ENCODE assay signal across 8 cellular contexts in the genomic region with DNA sequence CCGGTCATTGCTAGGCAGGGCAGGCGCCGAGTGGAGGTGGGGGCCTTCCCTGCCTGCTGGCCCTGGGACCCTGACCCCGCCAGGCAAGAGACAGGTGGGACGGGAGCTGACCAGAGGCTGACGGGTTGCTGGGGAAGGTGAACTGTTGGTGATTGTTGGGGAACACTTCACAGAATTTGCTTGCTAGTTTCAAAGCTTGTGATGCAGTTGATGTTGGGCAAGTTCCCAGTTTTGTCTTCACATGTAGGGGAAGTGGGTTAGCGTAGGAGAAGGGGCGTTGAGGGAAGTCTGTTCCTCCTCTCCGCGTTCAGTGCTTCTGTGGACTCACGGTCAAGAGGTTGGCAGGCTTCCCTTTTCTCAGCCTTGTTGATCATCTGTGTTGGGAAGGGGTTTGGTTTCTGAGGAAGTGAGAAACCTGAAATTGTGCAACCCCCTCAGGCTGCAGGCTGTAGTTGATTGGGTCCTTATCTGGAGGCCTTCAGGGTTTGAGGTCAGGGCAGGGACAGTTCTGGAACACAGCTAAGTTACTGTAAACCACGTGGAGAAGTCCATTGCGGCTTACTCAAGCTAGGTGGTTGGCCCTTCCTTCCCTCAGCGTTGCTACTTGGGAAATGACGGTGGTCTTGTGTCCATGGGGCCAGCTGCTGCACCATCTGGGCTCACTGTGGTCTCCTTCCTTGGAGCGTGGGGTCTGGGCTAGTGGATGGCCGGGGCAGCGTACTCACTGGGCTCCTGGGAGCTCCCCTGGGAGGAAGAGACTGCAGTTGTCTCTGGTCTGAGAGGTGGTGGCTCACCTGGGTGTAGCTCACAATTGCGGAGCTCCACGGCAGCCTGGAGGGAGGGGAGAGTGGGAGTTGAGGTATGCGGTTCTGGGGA. TPM values are rescaled to one million over a fixed set of nuclear protein-coding genes. Genes with fewer than 3 reads are reported as not detected.
DNase-seq lines count a peak whose midpoint lies in the region; ATAC-seq and TF ChIP-seq lines count a peak whose summit lies in the region.

No MANE protein-coding gene starts in this region.

- H3K27me3 ChIP-seq in MG63, result no peaks in the 10 kb centered on the region

- no peak overlapping the region for H3K4me3 ChIP-seq in fibroblast of the aortic adventitia (ENCODE audit: low read depth, low read length)
- no peak overlapping the region for H3K4me3 ChIP-seq in MG63

- no peak for TF ChIP-seq CTCF in fibroblast of the aortic adventitia (IDR thresholded peaks at IDR 0.05; ENCODE audit: insufficient read depth, low read length)

- DNase-seq in AML-193 (lab: John Stamatoyannopoulos, UW) (peak; percentile 100), Kasumi-1 (lab: John Stamatoyannopoulos, UW) (peak; percentile 99 to 100), fibroblast of the aortic adventitia (ENCODE audit: low read depth) (peak; percentile 88), occipital lobe (lab: John Stamatoyannopoulos, UW) (peak; percentile 12), MG63 (no peak), SHP77 treated with DMSO at 0.1 percent for 48 hours (lab: John Stamatoyannopoulos, UW) (no peak)
- peak in 2 of 3 experiments; percentile 43 to 54 for DNase-seq in activated CD8-positive, alpha-beta memory T cell treated with anti-CD3 and anti-CD28 coated beads for 48 hours (ENCODE audit: low read depth in 2 of 3, low spot score in 2 of 3)

- peak; percentile 52 for ATAC-seq in GM19438 (IDR thresholded peaks at IDR 0.05; ENCODE audit: low read depth, unreplicated experiment)

- no peaks in the 10 kb centered on the region for H3K9me3 ChIP-seq in MG63

- peaks cover 79% of the 10 kb centered on the region for H3K36me3 ChIP-seq in MG63

RNA-seq across cellular contexts. Expression of gene RPS9, which starts 7.5 kb away (rescaled TPM):
- total RNA-seq in fibroblast of the aortic adventitia (ENCODE audit: low replicate concordance) (1,882 and 1,909 TPM in 2 replicates), occipital lobe (1,641 TPM)
- total RNA-seq in MG63 (2014; rRNA removed; shearing (Covaris generic); ENCODE audit: low replicate concordance), result 3,013 and 3,637 TPM in 2 replicates

RNA-seq across cellular contexts. Expression of gene LILRB3, which starts 14.7 kb away (rescaled TPM):
- not detected in 2 replicates for total RNA-seq in fibroblast of the aortic adventitia (ENCODE audit: low replicate concordance)
- not detected for total RNA-seq in occipital lobe
- total RNA-seq in MG63 (2014; rRNA removed; shearing (Covaris generic); ENCODE audit: low replicate concordance), result not detected in 2 replicates

RNA-seq across cellular contexts. Expression of gene TSEN34, which starts 17.0 kb away (rescaled TPM):
- total RNA-seq in fibroblast of the aortic adventitia (ENCODE audit: low replicate concordance), result 42.8 and 67.6 TPM in 2 replicates
- total RNA-seq in occipital lobe, result 34.2 TPM
- 68.7 and 103 TPM in 2 replicates for total RNA-seq in MG63 (2014; rRNA removed; shearing (Covaris generic); ENCODE audit: low replicate concordance)

RNA-seq across cellular contexts. Expression of gene MBOAT7, which starts 18.8 kb away (rescaled TPM):
- total RNA-seq in fibroblast of the aortic adventitia (ENCODE audit: low replicate concordance), result 46.9 and 48.7 TPM in 2 replicates
- total RNA-seq in occipital lobe, result 19.2 TPM
- total RNA-seq in MG63 (2014; rRNA removed; shearing (Covaris generic); ENCODE audit: low replicate concordance), result 15.7 and 43.2 TPM in 2 replicates

RNA-seq across cellular contexts. Expression of gene LILRA6, which starts 34.4 kb away (rescaled TPM):
- total RNA-seq in fibroblast of the aortic adventitia (ENCODE audit: low replicate concordance) (not detected in 2 replicates), occipital lobe (not detected)
- total RNA-seq in MG63 (2014; rRNA removed; shearing (Covaris generic); ENCODE audit: low replicate concordance), result not detected in 2 replicates

Comparison
In these comparisons a context has a peak if more than half of its experiments do, and no peak if none do; other contexts are left out.
1. DNase-seq: peak in AML-193 (2 of 2), Kasumi-1 (2 of 2), activated CD8-positive, alpha-beta memory T cell treated with anti-CD3 and anti-CD28 coated beads for 48 hours (2 of 3), fibroblast of the aortic adventitia (single experiment) and occipital lobe (single experiment); none in MG63 (single experiment) and SHP77 treated with DMSO at 0.1 percent for 48 hours (single experiment).